In genomic region chr7:149239345-149240143, GRCh38 we compare ENCODE assay signal across 8 cellular contexts. TPM values are rescaled to one million over a fixed set of nuclear protein-coding genes. Genes with fewer than 3 reads are reported as not detected.
DNase-seq lines count a peak whose midpoint lies in the region; ATAC-seq and TF ChIP-seq lines count a peak whose summit lies in the region.

Gene ZNF212, plus strand, starts transcription at chr7:149239651. Its CDS starts 128 bp downstream, at chr7:149239779.

- ATAC-seq in HG02870 (IDR thresholded peaks at IDR 0.05; ENCODE audit: unreplicated experiment) = peak; percentile 94

- H3K4me1 ChIP-seq in right atrium auricular region (peaks cover 0 to 20% of the 10 kb centered on the region in 2 donors), vagina (peaks cover 21% of the 10 kb centered on the region)

- H3K36me3 ChIP-seq in right atrium auricular region (no peaks in the 10 kb centered on the region), vagina (no peaks in the 10 kb centered on the region)

- H3K27ac ChIP-seq in right atrium auricular region = peak within 1 kb of the TSS; percentile 63 to 80
- peak within 1 kb of the TSS; percentile 85 for H3K27ac ChIP-seq in vagina

- TF ChIP-seq POLR2A in vagina (IDR thresholded peaks at IDR 0.05) = no peak

- DNase-seq in GM13977 (ENCODE audit: low spot score) (peak; percentile 96), NCI-H146 treated with DMSO at 0.1 percent for 48 hours (lab: John Stamatoyannopoulos, UW; ENCODE audit: unreplicated experiment) (peak; percentile 61), T-helper 1 cell (peak; percentile 69 to 90 (median 81)), amniotic epithelial cell (ENCODE audit: low read depth) (peak; percentile 78), right atrium auricular region (ENCODE audit: low spot score) (peak; percentile 88), putamen (ENCODE audit: low spot score) (peak; percentile 88), vagina (ENCODE audit: extremely low spot score in 2 of 2) (no peak)

- TF ChIP-seq CTCF in GM13977 (IDR thresholded peaks at IDR 0.05; ENCODE audit: extremely low read depth, insufficient read depth, missing control alignments) = peak; percentile 95
- TF ChIP-seq CTCF in right atrium auricular region (IDR thresholded peaks at IDR 0.05) = peak; percentile 68 to 94
- TF ChIP-seq CTCF in vagina (IDR thresholded peaks at IDR 0.05) = peak; percentile 78 to 88 (median 80)

- intact Hi-C loops in vagina (cut with DNase I) = no loop called here

- in situ Hi-C loops in GM13977 (cut with MboI; ENCODE audit: low pct_unique_long_range_greater_than_20kb, low sequenced_read_pairs, unreplicated experiment) = no loop called here

- H3K9me3 ChIP-seq in right atrium auricular region = peaks cover 0 to 4% of the 10 kb centered on the region in 2 donors
- H3K9me3 ChIP-seq in vagina = no peaks in the 10 kb centered on the region

- H3K4me3 ChIP-seq in right atrium auricular region = peak within 1 kb of the TSS; percentile 82 to 89
- H3K4me3 ChIP-seq in vagina = peak within 1 kb of the TSS; percentile 70 to 80

- H3K27me3 ChIP-seq in right atrium auricular region = no peaks in the 10 kb centered on the region
- no peaks in the 10 kb centered on the region for H3K27me3 ChIP-seq in vagina

RNA-seq across cellular contexts. Expression of gene ZNF212, which starts in this region (rescaled TPM):
- total RNA-seq in right atrium auricular region (1 to 10 TPM; 2.5 to 3.0 TPM), vagina (8.8 TPM)

Comparison
In these comparisons a context has a peak if more than half of its experiments do, and no peak if none do; other contexts are left out.
1. DNase-seq: peak in GM13977 (single experiment), NCI-H146 treated with DMSO at 0.1 percent for 48 hours (single experiment), T-helper 1 cell (5 of 5), amniotic epithelial cell (single experiment), right atrium auricular region (single experiment) and putamen (single experiment); none in vagina (0 of 2).
2. Peak in every context shown above with its lines, with median percentiles within 50 percentile points of each other: CTCF ChIP-seq.